ENCODE assay signal across 13 cellular contexts in genomic region chr5:157217289-157218024, GRCh38. TPM values are rescaled to one million over a fixed set of nuclear protein-coding genes. Genes with fewer than 3 reads are reported as not detected.
DNase-seq lines count a peak whose midpoint lies in the region; ATAC-seq and TF ChIP-seq lines count a peak whose summit lies in the region.
"Had no signal": no experiment of that assay in that cellular context is flagged by ENCODE, and none has a peak within 500 bp of the region (broad histone marks: within the 10 kb centered on the region; RNA-seq: fewer than 3 reads in every experiment).

No MANE protein-coding gene starts in this region.

- no peak for ATAC-seq in HG02840 (IDR thresholded peaks at IDR 0.05; ENCODE audit: low FRiP score, unreplicated experiment)
- no peak for ATAC-seq in left ventricle myocardium superior
- ATAC-seq in HG03565 (IDR thresholded peaks at IDR 0.05; ENCODE audit: unreplicated experiment), result no peak

- H3K9me3 Mint-ChIP-seq in activated CD4-positive, alpha-beta memory T cell treated with anti-CD3 and anti-CD28 coated beads, Interleukin-2, amount 10 ng/mL, durations not matched to agents 7 days and 5 days, result no peaks in the 10 kb centered on the region
- H3K9me3 Mint-ChIP-seq in dendritic cell treated with granulocyte-macrophage colony-stimulating factor and Interleukin-4, amounts not matched to agents 40 ng/mL and 50 ng/mL, for 4 days, result no peaks in the 10 kb centered on the region
- peaks cover 0 to 2% (median 0%) of the 10 kb centered on the region in 7 donors for H3K9me3 Mint-ChIP-seq in CD14-positive monocyte
- H3K9me3 Mint-ChIP-seq: nephron progenitor cell had no signal

- DNase-seq in Karpas-422 (no peak), CD14-positive monocyte (ENCODE audit: low spot score) (no peak), left ventricle myocardium superior (no peak)
- DNase-seq in activated CD4-positive, alpha-beta memory T cell treated with anti-CD3 and anti-CD28 coated beads, Interleukin-2, amount 10 ng/mL, durations not matched to agents 7 days and 5 days, result peak; percentile 45
- peak; percentile 69 for DNase-seq in stimulated activated CD8-positive, alpha-beta memory T cell treated with anti-CD3 and anti-CD28 coated beads, Interleukin-4, amount 100 ng/mL, for 48 hours
- DNase-seq: NCI-H524 treated with DMSO at 0.1 percent for 48 hours, nephron progenitor cell, uterus had no signal

- H3K27me3 Mint-ChIP-seq in activated CD4-positive, alpha-beta memory T cell treated with anti-CD3 and anti-CD28 coated beads, Interleukin-2, amount 10 ng/mL, durations not matched to agents 7 days and 5 days, result no peaks in the 10 kb centered on the region
- H3K27me3 Mint-ChIP-seq in dendritic cell treated with granulocyte-macrophage colony-stimulating factor and Interleukin-4, amounts not matched to agents 40 ng/mL and 50 ng/mL, for 4 days, result peaks cover 2% of the 10 kb centered on the region
- H3K27me3 Mint-ChIP-seq in CD14-positive monocyte (ENCODE audit: low read depth in 3 of 3), result peaks cover 0 to 2% (median 0%) of the 10 kb centered on the region in 3 donors

- no peak for TF ChIP-seq CTCF in CD14-positive monocyte (IDR thresholded peaks at IDR 0.05)

- CTCF ChIA-PET in activated CD4-positive, alpha-beta memory T cell treated with anti-CD3 and anti-CD28 coated beads, Interleukin-2, amount 10 ng/mL, durations not matched to agents 7 days and 5 days (lab: Charles Lee), result interaction anchor here (0.9 to 3.8 kb wide), 11 partner anchors 9 to 193 kb away, joined by 3 to 18 read pairs (median 4); no protein-coding TSS in a partner anchor

- no peak overlapping the region for H3K4me3 ChIP-seq in Karpas-422 (ENCODE audit: low read length)
- H3K4me3 ChIP-seq: uterus had no signal

- H3K4me2 ChIP-seq in Karpas-422 (ENCODE audit: low read depth, low read length, poor library complexity, severe bottlenecking), result peak overlapping the region; percentile 88

- intact Hi-C loops in dendritic cell treated with granulocyte-macrophage colony-stimulating factor and Interleukin-4, amounts not matched to agents 40 ng/mL and 50 ng/mL, for 4 days (cut with micrococcal nuclease), result no loop called here
- intact Hi-C loops in CD14-positive monocyte (cut with micrococcal nuclease) (no loop called here), left ventricle myocardium superior (cut with micrococcal nuclease) (no loop called here)

- peaks cover 73% of the 10 kb centered on the region for H3K4me1 ChIP-seq in Karpas-422 (ENCODE audit: low read length)
- H3K4me1 ChIP-seq: uterus had no signal

- POLR2A ChIA-PET in activated CD4-positive, alpha-beta memory T cell treated with anti-CD3 and anti-CD28 coated beads, Interleukin-2, amount 10 ng/mL, durations not matched to agents 7 days and 5 days (lab: Charles Lee), result interaction anchor here (0.9 to 9.6 kb wide), 14 partner anchors 8 to 108 kb away, joined by 3 to 301 read pairs (median 32); partner anchors contain the start of genes CYFIP2, HAVCR2, ITK and MED7

- peak overlapping the region; percentile 90 for H3K27ac Mint-ChIP-seq in activated CD4-positive, alpha-beta memory T cell treated with anti-CD3 and anti-CD28 coated beads, Interleukin-2, amount 10 ng/mL, durations not matched to agents 7 days and 5 days
- H3K27ac Mint-ChIP-seq in dendritic cell treated with granulocyte-macrophage colony-stimulating factor and Interleukin-4, amounts not matched to agents 40 ng/mL and 50 ng/mL, for 4 days, result peak overlapping the region; percentile 28
- H3K27ac Mint-ChIP-seq in CD14-positive monocyte, result no peak overlapping the region
- H3K27ac Mint-ChIP-seq: nephron progenitor cell had no signal

- H3K36me3 ChIP-seq in Karpas-422 (ENCODE audit: insufficient read depth, low read length), result no peaks in the 10 kb centered on the region
- H3K36me3 ChIP-seq: uterus had no signal

- H3K4me3 Mint-ChIP-seq in activated CD4-positive, alpha-beta memory T cell treated with anti-CD3 and anti-CD28 coated beads, Interleukin-2, amount 10 ng/mL, durations not matched to agents 7 days and 5 days, result peak overlapping the region; percentile 72
- no peak overlapping the region for H3K4me3 Mint-ChIP-seq in dendritic cell treated with granulocyte-macrophage colony-stimulating factor and Interleukin-4, amounts not matched to agents 40 ng/mL and 50 ng/mL, for 4 days
- H3K4me3 Mint-ChIP-seq in CD14-positive monocyte, result no peak overlapping the region
- H3K4me3 Mint-ChIP-seq: nephron progenitor cell had no signal

- 0 out of 2 replicates have a peak overlapping the region, but pooled peaks have one; percentile 68 for H3K9ac ChIP-seq in Karpas-422 (ENCODE audit: low read length)

- no peaks in the 10 kb centered on the region for H3K27me3 ChIP-seq in Karpas-422 (ENCODE audit: low read length)
- H3K27me3 ChIP-seq: uterus had no signal

- H3K9me2 ChIP-seq in Karpas-422 (replicated peaks; ENCODE audit: insufficient read depth, low read length), result no peaks in the 10 kb centered on the region

- H3K9me3 ChIP-seq in Karpas-422 (ENCODE audit: low read length), result no peaks in the 10 kb centered on the region
- H3K9me3 ChIP-seq: uterus had no signal

- H3K4me1 Mint-ChIP-seq in activated CD4-positive, alpha-beta memory T cell treated with anti-CD3 and anti-CD28 coated beads, Interleukin-2, amount 10 ng/mL, durations not matched to agents 7 days and 5 days, result peaks cover 95% of the 10 kb centered on the region
- peaks cover 24% of the 10 kb centered on the region for H3K4me1 Mint-ChIP-seq in dendritic cell treated with granulocyte-macrophage colony-stimulating factor and Interleukin-4, amounts not matched to agents 40 ng/mL and 50 ng/mL, for 4 days (ENCODE audit: low read depth)
- no peaks in the 10 kb centered on the region for H3K4me1 Mint-ChIP-seq in CD14-positive monocyte

- H3K79me2 ChIP-seq in Karpas-422 (ENCODE audit: low read length), result no peaks in the 10 kb centered on the region

- H3K36me3 Mint-ChIP-seq in activated CD4-positive, alpha-beta memory T cell treated with anti-CD3 and anti-CD28 coated beads, Interleukin-2, amount 10 ng/mL, durations not matched to agents 7 days and 5 days (ENCODE audit: low read depth), result peaks cover 96% of the 10 kb centered on the region
- no peaks in the 10 kb centered on the region for H3K36me3 Mint-ChIP-seq in dendritic cell treated with granulocyte-macrophage colony-stimulating factor and Interleukin-4, amounts not matched to agents 40 ng/mL and 50 ng/mL, for 4 days (ENCODE audit: low read depth)
- no peaks in the 10 kb centered on the region for H3K36me3 Mint-ChIP-seq in CD14-positive monocyte

- H3K27ac ChIP-seq in Karpas-422 (ENCODE audit: low read length), result peak overlapping the region; percentile 99
- H3K27ac ChIP-seq: uterus had no signal

- H2AFZ ChIP-seq in Karpas-422 (ENCODE audit: low read length), result peak overlapping the region; percentile 87

- no peaks in the 10 kb centered on the region for H4K20me1 ChIP-seq in Karpas-422 (ENCODE audit: insufficient read depth, low read depth, low read length)

RNA-seq across cellular contexts. Expression of gene ITK, which starts 36.8 kb away (rescaled TPM):
- 0.25 and 1.3 TPM in 2 replicates for total RNA-seq in Karpas-422 (2014; rRNA removed; shearing (Covaris generic); ENCODE audit: low replicate concordance)
- total RNA-seq in activated CD4-positive, alpha-beta memory T cell treated with anti-CD3 and anti-CD28 coated beads, Interleukin-2, amount 10 ng/mL, durations not matched to agents 7 days and 5 days, result 100 to 1,000 TPM; 247 to 249 TPM
- polyA plus RNA-seq in CD14-positive monocyte, result under 1 TPM; 0.39 to 0.60 TPM
- 0.99 TPM for total RNA-seq in left ventricle myocardium superior

RNA-seq across cellular contexts. Expression of gene CYFIP2, which starts 48.5 kb away (rescaled TPM):
- 355 and 517 TPM in 2 replicates for total RNA-seq in Karpas-422 (2014; rRNA removed; shearing (Covaris generic); ENCODE audit: low replicate concordance)
- total RNA-seq in activated CD4-positive, alpha-beta memory T cell treated with anti-CD3 and anti-CD28 coated beads, Interleukin-2, amount 10 ng/mL, durations not matched to agents 7 days and 5 days, result 100 to 1,000 TPM; 337 to 354 TPM
- polyA plus RNA-seq in CD14-positive monocyte, result 10 to 100 TPM; 33.6 to 45.6 TPM
- total RNA-seq in left ventricle myocardium superior, result 33.3 TPM

RNA-seq across cellular contexts. Expression of gene GARIN3, which starts 51.4 kb away (rescaled TPM):
- not detected in 2 replicates for total RNA-seq in Karpas-422 (2014; rRNA removed; shearing (Covaris generic); ENCODE audit: low replicate concordance)
- under 1 TPM in 1 of 2 experiments, not detected in 1; 0.13 TPM for total RNA-seq in activated CD4-positive, alpha-beta memory T cell treated with anti-CD3 and anti-CD28 coated beads, Interleukin-2, amount 10 ng/mL, durations not matched to agents 7 days and 5 days
- polyA plus RNA-seq in CD14-positive monocyte, result not detected
- total RNA-seq in left ventricle myocardium superior, result not detected
- total RNA-seq: LHCN-M2, uterus had no signal
- polyA plus RNA-seq: adipose tissue had no signal

Comparison
In these comparisons a context has a peak if more than half of its experiments do, and no peak if none do; other contexts are left out.
1. DNase-seq: peak in activated CD4-positive, alpha-beta memory T cell treated with anti-CD3 and anti-CD28 coated beads, Interleukin-2, amount 10 ng/mL, durations not matched to agents 7 days and 5 days (single experiment) and stimulated activated CD8-positive, alpha-beta memory T cell treated with anti-CD3 and anti-CD28 coated beads, Interleukin-4, amount 100 ng/mL, for 48 hours (single experiment); none in Karpas-422 (single experiment), CD14-positive monocyte (single experiment) and left ventricle myocardium superior (single experiment).
2. H3K27ac Mint-ChIP-seq: peak in activated CD4-positive, alpha-beta memory T cell treated with anti-CD3 and anti-CD28 coated beads, Interleukin-2, amount 10 ng/mL, durations not matched to agents 7 days and 5 days (single experiment) and dendritic cell treated with granulocyte-macrophage colony-stimulating factor and Interleukin-4, amounts not matched to agents 40 ng/mL and 50 ng/mL, for 4 days (single experiment); none in CD14-positive monocyte (0 of 7).
3. RNA of gene ITK, which starts 36.8 kb away (total RNA-seq): 247 to 249 TPM in activated CD4-positive, alpha-beta memory T cell treated with anti-CD3 and anti-CD28 coated beads, Interleukin-2, amount 10 ng/mL, durations not matched to agents 7 days and 5 days; 0.25 to 1.3 TPM in Karpas-422 and 0.99 TPM in left ventricle myocardium superior (single experiment); every median in the first group is over 100 times any median in the second.